18 cellular contexts compared by ENCODE assay signal in genomic region chr1:26220199-26220912, GRCh38. TPM values are rescaled to one million over a fixed set of nuclear protein-coding genes. Genes with fewer than 3 reads are reported as not detected.
"Had no signal": no experiment of that assay in that cellular context is flagged by ENCODE, and none has a peak within 500 bp of the region (broad histone marks: within the 10 kb centered on the region; RNA-seq: fewer than 3 reads in every experiment).

No MANE protein-coding gene starts in this region.

- H3K27me3 ChIP-seq: body of pancreas, thyroid gland, vagina had no signal

- H3K9me3 Mint-ChIP-seq: activated naive CD4-positive, alpha-beta T cell treated with anti-CD3 and anti-CD28 coated beads, Interleukin-2, amount 50 U/mL, for 24 hours; activated T-cell treated with anti-CD3 and anti-CD28 coated beads, Interleukin-2, amount 50 U/mL, for 24 hours; dendritic cell treated with granulocyte-macrophage colony-stimulating factor and Interleukin-4, amounts not matched to agents 40 ng/mL and 50 ng/mL, for 4 days had no signal

- ATAC-seq: activated CD4-positive, CD25-positive, alpha-beta regulatory T cell treated with anti-CD3 and anti-CD28 coated beads, Interleukin-2, amount 50 U/mL, for 24 hours; body of pancreas; right cardiac atrium had no signal

- H3K4me1 ChIP-seq: body of pancreas had no signal

- H3K4me3 Mint-ChIP-seq: activated naive CD4-positive, alpha-beta T cell treated with anti-CD3 and anti-CD28 coated beads, Interleukin-2, amount 50 U/mL, for 24 hours; activated T-cell treated with anti-CD3 and anti-CD28 coated beads, Interleukin-2, amount 50 U/mL, for 24 hours; dendritic cell treated with granulocyte-macrophage colony-stimulating factor and Interleukin-4, amounts not matched to agents 40 ng/mL and 50 ng/mL, for 4 days had no signal

- H3K36me3 ChIP-seq: thyroid gland, vagina had no signal

- H3K27ac ChIP-seq: thyroid gland, vagina had no signal

- H3K4me2 ChIP-seq: smooth muscle cell had no signal

- H3K4me3 ChIP-seq: body of pancreas, smooth muscle cell, thyroid gland, vagina had no signal

- H3K36me3 Mint-ChIP-seq: activated naive CD4-positive, alpha-beta T cell treated with anti-CD3 and anti-CD28 coated beads, Interleukin-2, amount 50 U/mL, for 24 hours had no signal

- H3K27me3 Mint-ChIP-seq: activated naive CD4-positive, alpha-beta T cell treated with anti-CD3 and anti-CD28 coated beads, Interleukin-2, amount 50 U/mL, for 24 hours had no signal

- DNase-seq: activated CD4-positive, alpha-beta T cell treated with anti-CD3 and anti-CD28 coated beads, Interleukin-2, amount 50 U/mL, for 4 hours; activated effector memory CD4-positive, alpha-beta T cell treated with Interleukin-2 at 50 U/mL for 16 hours; activated T-cell treated with anti-CD3 and anti-CD28 coated beads, Interleukin-2, amount 50 U/mL, for 24 hours; amniotic stem cell; body of pancreas; hippocampal formation; midbrain; right cardiac atrium; thyroid gland had no signal

- H3K27ac Mint-ChIP-seq: activated naive CD4-positive, alpha-beta T cell treated with anti-CD3 and anti-CD28 coated beads, Interleukin-2, amount 50 U/mL, for 24 hours; activated T-cell treated with anti-CD3 and anti-CD28 coated beads, Interleukin-2, amount 50 U/mL, for 24 hours; dendritic cell treated with granulocyte-macrophage colony-stimulating factor and Interleukin-4, amounts not matched to agents 40 ng/mL and 50 ng/mL, for 4 days had no signal

RNA-seq across cellular contexts. Expression of gene CATSPER4, which starts 30.0 kb away (rescaled TPM):
- total RNA-seq: body of pancreas, lower leg skin, progenitor cell of endocrine pancreas, right cardiac atrium, smooth muscle cell, thyroid gland, vagina had no signal
- polyA plus RNA-seq: esophagus, right cardiac atrium, smooth muscle cell had no signal

RNA-seq across cellular contexts. Expression of gene ZNF593OS, which starts 48.7 kb away (rescaled TPM):
- total RNA-seq: body of pancreas, kidney epithelial cell, lower leg skin, progenitor cell of endocrine pancreas, right cardiac atrium, smooth muscle cell, vagina had no signal
- polyA plus RNA-seq: smooth muscle cell had no signal
